In the genomic region with DNA sequence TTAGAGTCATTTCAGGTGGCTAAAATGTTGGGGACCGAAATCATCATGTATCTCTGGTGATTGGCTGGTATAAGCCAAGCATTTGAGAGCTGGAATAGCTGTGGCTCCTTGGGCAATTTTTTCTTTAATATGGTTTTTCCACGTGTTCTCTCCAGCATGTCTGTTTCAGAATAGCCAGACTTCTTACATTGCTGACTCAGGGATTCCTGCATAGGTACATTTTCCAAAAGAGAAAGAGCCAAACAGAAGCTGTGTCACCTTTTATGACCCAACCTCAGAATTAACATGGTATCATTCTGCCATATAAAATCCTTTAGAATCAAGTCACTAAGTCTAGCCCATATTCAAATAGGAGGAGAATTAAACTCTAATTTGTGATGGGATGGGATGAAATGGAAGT, we compare ENCODE assay signal across 3 cellular contexts.
TF ChIP-seq lines count a peak whose summit lies in the region.

No MANE protein-coding gene starts in this region.

TF ChIP-seq in HepG2, 621 proteins besides CTCF, POLR2A, EP300 and RAD21:
- TF ChIP-seq GPN1 (CRISPR knock-in tag; IDR thresholded peaks at IDR 0.05; ENCODE audit: borderline replicate concordance) (no peak), MAFK (conservative IDR thresholded peaks at IDR 0.05 in 1 of 2, IDR thresholded peaks at IDR 0.05 in 1 of 2; ENCODE audit: low read length in 2 of 2) (peak; percentile 77 to 94), MAFF (IDR thresholded peaks at IDR 0.05; ENCODE audit: low read depth, low read length) (peak; percentile 90)
- TF ChIP-seq, protein P1, sequence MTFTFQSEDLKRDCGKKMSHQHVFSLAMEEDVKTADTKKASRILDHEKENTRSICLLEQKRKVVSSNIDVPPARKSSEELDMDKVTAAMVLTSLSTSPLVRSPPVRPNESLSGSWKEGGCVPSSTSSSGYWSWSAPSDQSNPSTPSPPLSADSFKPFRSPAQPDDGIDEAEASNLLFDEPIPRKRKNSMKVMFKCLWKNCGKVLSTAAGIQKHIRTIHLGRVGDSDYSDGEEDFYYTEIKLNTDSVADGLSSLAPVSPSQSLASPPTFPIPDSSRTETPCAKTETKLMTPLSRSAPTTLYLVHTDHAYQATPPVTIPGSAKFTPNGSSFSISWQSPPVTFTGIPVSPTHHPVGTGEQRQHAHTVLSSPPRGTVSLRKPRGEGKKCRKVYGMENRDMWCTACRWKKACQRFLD (CRISPR knock-in tag; IDR thresholded peaks at IDR 0.05; ENCODE audit: borderline replicate concordance): no peak
TF ChIP-seq in HepG2: peak in this region for 2.

TF ChIP-seq in IMR-90, 13 proteins besides CTCF, POLR2A, EP300 and RAD21:
- no peak for TF ChIP-seq MXI1 (IDR thresholded peaks at IDR 0.05; ENCODE audit: borderline replicate concordance, low read depth, low read length)
- peak; percentile 94 for TF ChIP-seq MAFK (IDR thresholded peaks at IDR 0.05; ENCODE audit: low read depth, low read length)
- no peak for TF ChIP-seq SMC3 (IDR thresholded peaks at IDR 0.05; ENCODE audit: low read depth, low read length)
- TF ChIP-seq RCOR1 (IDR thresholded peaks at IDR 0.05; ENCODE audit: insufficient replicate concordance, low read length): no peak
- TF ChIP-seq, protein P2, sequence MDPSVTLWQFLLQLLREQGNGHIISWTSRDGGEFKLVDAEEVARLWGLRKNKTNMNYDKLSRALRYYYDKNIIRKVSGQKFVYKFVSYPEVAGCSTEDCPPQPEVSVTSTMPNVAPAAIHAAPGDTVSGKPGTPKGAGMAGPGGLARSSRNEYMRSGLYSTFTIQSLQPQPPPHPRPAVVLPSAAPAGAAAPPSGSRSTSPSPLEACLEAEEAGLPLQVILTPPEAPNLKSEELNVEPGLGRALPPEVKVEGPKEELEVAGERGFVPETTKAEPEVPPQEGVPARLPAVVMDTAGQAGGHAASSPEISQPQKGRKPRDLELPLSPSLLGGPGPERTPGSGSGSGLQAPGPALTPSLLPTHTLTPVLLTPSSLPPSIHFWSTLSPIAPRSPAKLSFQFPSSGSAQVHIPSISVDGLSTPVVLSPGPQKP (IDR thresholded peaks at IDR 0.05; ENCODE audit: borderline replicate concordance, low read depth, low read length): no peak
TF ChIP-seq in IMR-90: peak in this region for 1.

TF ChIP-seq in H1, 55 proteins besides CTCF, POLR2A, EP300 and RAD21:
- TF ChIP-seq MAFK (IDR thresholded peaks at IDR 0.05; ENCODE audit: low read depth, low read length): peak; percentile 53
- TF ChIP-seq KDM1A (IDR thresholded peaks at IDR 0.05; ENCODE audit: borderline replicate concordance, low read length): no peak
